Comparison of ENCODE assay signal across 1 cellular context in the genomic region with DNA sequence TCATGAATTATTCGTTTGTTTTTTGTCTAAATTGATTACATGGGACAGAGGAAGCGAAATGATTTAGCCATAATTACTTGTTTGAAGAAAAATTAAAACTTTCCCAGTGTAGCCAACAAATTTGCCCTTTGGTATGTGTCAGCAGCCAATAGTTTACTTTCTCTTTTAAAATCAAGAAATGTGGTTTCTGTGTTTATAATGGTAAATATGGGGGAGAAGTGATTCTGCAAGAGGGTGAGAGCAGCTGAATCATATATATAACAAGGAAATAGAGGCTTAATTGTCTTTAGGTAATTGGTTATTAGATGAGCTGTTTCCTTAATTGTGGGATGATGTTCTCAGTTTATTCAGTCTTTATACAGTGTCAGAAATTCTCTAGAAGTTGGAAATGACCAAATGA.
TF ChIP-seq lines count a peak whose summit lies in the region.

No MANE protein-coding gene starts in this region.

TF ChIP-seq in IMR-90, 13 proteins besides CTCF, POLR2A, EP300 and RAD21 (continued from another document):
- TF ChIP-seq MAZ (IDR thresholded peaks at IDR 0.05; ENCODE audit: borderline replicate concordance, low read depth, low read length), result no peak
